In genomic region chr12:110613771-110614684, GRCh38 we compare ENCODE assay signal across 8 cellular contexts. TPM values are rescaled to one million over a fixed set of nuclear protein-coding genes. Genes with fewer than 3 reads are reported as not detected.
DNase-seq lines count a peak whose midpoint lies in the region; ATAC-seq and TF ChIP-seq lines count a peak whose summit lies in the region.

Gene TCTN1 (plus strand): TSS chr12:110614129. CDS start chr12:110614183, 54 bp downstream.

- peaks cover 18% of the 10 kb centered on the region for H3K4me1 ChIP-seq in PC-9 (replicated peaks; ENCODE audit: insufficient read depth)

- no peaks in the 10 kb centered on the region for H3K27me3 ChIP-seq in PC-9 (ENCODE audit: insufficient read depth, low read depth)

- peak; percentile 88 for DNase-seq in DMS153 treated with DMSO at 0.1 percent for 48 hours (lab: John Stamatoyannopoulos, UW; ENCODE audit: unreplicated experiment)
- peak; percentile 90 for DNase-seq in Jurkat, Clone E6-1 (ENCODE audit: low read depth, low spot score)
- peak; percentile 88 to 96 for DNase-seq in PC-9
- DNase-seq in activated T-cell treated with anti-CD3 and anti-CD28 coated beads, Interleukin-2, amount 50 U/mL, for 24 hours = peak; percentile 98
- no peak for DNase-seq in epithelial cell of proximal tubule (ENCODE audit: low read depth)
- DNase-seq in mucosa of gallbladder (ENCODE audit: low spot score) = peak; percentile 97
- peak; percentile 97 for DNase-seq in stimulated activated CD8-positive, alpha-beta memory T cell treated with anti-CD3 and anti-CD28 coated beads, Interleukin-4, amount 100 ng/mL, for 24 hours (ENCODE audit: low read depth)

- H3K4me1 Mint-ChIP-seq in activated T-cell treated with anti-CD3 and anti-CD28 coated beads, Interleukin-2, amount 50 U/mL, for 24 hours (ENCODE audit: low read depth) = peaks cover 24% of the 10 kb centered on the region

- H3K36me3 Mint-ChIP-seq in activated T-cell treated with anti-CD3 and anti-CD28 coated beads, Interleukin-2, amount 50 U/mL, for 24 hours (ENCODE audit: low read depth) = no peaks in the 10 kb centered on the region

- H3K36me3 ChIP-seq in PC-9 (ENCODE audit: low read depth) = no peaks in the 10 kb centered on the region

- POLR2A ChIA-PET in PC-9 (lab: Charles Lee; ENCODE audit: unreplicated experiment) = interaction anchor here (0.5 to 0.7 kb wide), 5 partner anchors 38 to 728 kb away, joined by 3 to 36 read pairs (median 27); no protein-coding TSS in a partner anchor

- H3K27me3 Mint-ChIP-seq in activated T-cell treated with anti-CD3 and anti-CD28 coated beads, Interleukin-2, amount 50 U/mL, for 24 hours = no peaks in the 10 kb centered on the region

- TF ChIP-seq CTCF in PC-9 (conservative IDR thresholded peaks at IDR 0.05) (no peak; the same call in 1 of the 2 replicates), epithelial cell of proximal tubule (conservative IDR thresholded peaks at IDR 0.05; ENCODE audit: low read depth, low read length) (peak; percentile 5)

- BruUV-seq in PC-9 (replicated peaks; lab: Mats Ljungman, UMichigan) = no TSS peak

- H3K27ac Mint-ChIP-seq in activated T-cell treated with anti-CD3 and anti-CD28 coated beads, Interleukin-2, amount 50 U/mL, for 24 hours = peak within 1 kb of the TSS; percentile 92

- H3K27ac ChIP-seq in PC-9 = no peak within 1 kb of the TSS

- ATAC-seq in GM21619 (IDR thresholded peaks at IDR 0.05; ENCODE audit: unreplicated experiment) = peak; percentile 93

- no peaks in the 10 kb centered on the region for H3K9me2 ChIP-seq in PC-9 (ENCODE audit: insufficient read depth)

- H3K4me2 ChIP-seq in PC-9 = peak within 1 kb of the TSS; percentile 96

- peaks cover 14% of the 10 kb centered on the region; the same call in 1 of the 2 replicates for H3K79me2 ChIP-seq in PC-9 (ENCODE audit: low read depth)

- H3K9me3 ChIP-seq in PC-9 (ENCODE audit: insufficient read depth, low read depth) = no peaks in the 10 kb centered on the region

- peak within 1 kb of the TSS; percentile 83 for H3K4me3 ChIP-seq in Jurkat, Clone E6-1 (ENCODE audit: low read length)
- H3K4me3 ChIP-seq in PC-9 (peak within 1 kb of the TSS; percentile 80), epithelial cell of proximal tubule (ENCODE audit: low read depth, low read length) (peak within 1 kb of the TSS; percentile 97)

- intact Hi-C loops in PC-9 (cut with micrococcal nuclease; ENCODE audit: unreplicated experiment) = loop anchor here (5.0 kb wide), 1 partner anchor 83 kb away; no protein-coding TSS in a partner anchor

- H3K9me3 Mint-ChIP-seq in activated T-cell treated with anti-CD3 and anti-CD28 coated beads, Interleukin-2, amount 50 U/mL, for 24 hours = no peaks in the 10 kb centered on the region

- CTCF ChIA-PET in PC-9 (lab: Charles Lee) = interaction anchor here (0.6 to 1.2 kb wide), 8 partner anchors 12 to 649 kb away, joined by 3 to 9 read pairs (median 4); partner anchors contain the start of genes ARPC3 and CCDC63

- H2AFZ ChIP-seq in PC-9 = peak within 1 kb of the TSS; percentile 99

- H4K20me1 ChIP-seq in PC-9 (ENCODE audit: insufficient read depth) = no peaks in the 10 kb centered on the region

- peak within 1 kb of the TSS; percentile 85 for H3K4me3 Mint-ChIP-seq in activated T-cell treated with anti-CD3 and anti-CD28 coated beads, Interleukin-2, amount 50 U/mL, for 24 hours

- H3F3A ChIP-seq in PC-9 (ENCODE audit: insufficient read depth, low read depth) = peaks cover 9% of the 10 kb centered on the region; the same call in 1 of the 2 replicates

RNA-seq across cellular contexts. Expression of gene TCTN1, which starts in this region (rescaled TPM):
- polyA plus RNA-seq in Jurkat, Clone E6-1 (2012; ENCODE audit: insufficient read depth, insufficient read length) = 11.7 TPM
- 58.3 and 66.8 TPM in 2 replicates for total RNA-seq in PC-9 (2021)
- 11.4 and 15.3 TPM in 2 replicates for total RNA-seq in epithelial cell of proximal tubule
- 61.5 TPM for total RNA-seq in mucosa of gallbladder
